In genomic region chr9:12784461-12785250, GRCh38 we compare ENCODE assay signal across 1 cellular context.
TF ChIP-seq lines count a peak whose summit lies in the region.

No MANE protein-coding gene starts in this region.

TF ChIP-seq in HepG2, 621 proteins besides CTCF, POLR2A, EP300 and RAD21 (continued from another document and continues in another):
- TF ChIP-seq ZNF678 (CRISPR knock-in tag; IDR thresholded peaks at IDR 0.05) (no peak), ZNF282 (IDR thresholded peaks at IDR 0.05; ENCODE audit: partially characterized antibody) (no peak), AKAP8 (CRISPR knock-in tag; IDR thresholded peaks at IDR 0.05) (no peak), ZNF44 (CRISPR knock-in tag; IDR thresholded peaks at IDR 0.05) (no peak), ZNF138 (CRISPR knock-in tag; IDR thresholded peaks at IDR 0.05; ENCODE audit: low read depth) (no peak), MED8 (CRISPR knock-in tag; IDR thresholded peaks at IDR 0.05; ENCODE audit: insufficient replicate concordance) (no peak), SIX4 (CRISPR knock-in tag; IDR thresholded peaks at IDR 0.05) (peak; percentile 49; the same call in 1 of the 2 replicates), ZSCAN30 (CRISPR knock-in tag; IDR thresholded peaks at IDR 0.05) (no peak), KDM3A (CRISPR knock-in tag; IDR thresholded peaks at IDR 0.05; ENCODE audit: low read depth) (peak; percentile 39; the same call in 1 of the 2 replicates), CERS6 (CRISPR knock-in tag; IDR thresholded peaks at IDR 0.05) (no peak), MAFG (CRISPR knock-in tag; IDR thresholded peaks at IDR 0.05) (peak; percentile 96), NFE2 (CRISPR knock-in tag; IDR thresholded peaks at IDR 0.05) (peak; percentile 91), ZBTB3 (CRISPR knock-in tag; IDR thresholded peaks at IDR 0.05; ENCODE audit: borderline replicate concordance, low read depth) (no peak), RXRA (CRISPR knock-in tag; IDR thresholded peaks at IDR 0.05) (peak; percentile 42; the same call in 1 of the 2 replicates), JARID2 (CRISPR knock-in tag; IDR thresholded peaks at IDR 0.05; ENCODE audit: insufficient replicate concordance) (no peak), ZNF468 (CRISPR knock-in tag; IDR thresholded peaks at IDR 0.05) (no peak), CENPX (CRISPR knock-in tag; IDR thresholded peaks at IDR 0.05) (no peak), BRF2 (CRISPR knock-in tag; IDR thresholded peaks at IDR 0.05) (no peak), HNF4A (CRISPR knock-in tag; IDR thresholded peaks at IDR 0.05) (no peak), HMGXB4 (CRISPR knock-in tag; IDR thresholded peaks at IDR 0.05; ENCODE audit: borderline replicate concordance in 1 of 2, low read depth in 1 of 2) (peak in 1 of 2 experiments; percentile 72; a peak in 1 of 4 replicates), DR1 (CRISPR knock-in tag; IDR thresholded peaks at IDR 0.05) (no peak), TGIF2 (CRISPR knock-in tag; IDR thresholded peaks at IDR 0.05) (no peak), ZNF609 (CRISPR knock-in tag; IDR thresholded peaks at IDR 0.05; ENCODE audit: borderline replicate concordance) (no peak)
- TF ChIP-seq, protein P1, sequence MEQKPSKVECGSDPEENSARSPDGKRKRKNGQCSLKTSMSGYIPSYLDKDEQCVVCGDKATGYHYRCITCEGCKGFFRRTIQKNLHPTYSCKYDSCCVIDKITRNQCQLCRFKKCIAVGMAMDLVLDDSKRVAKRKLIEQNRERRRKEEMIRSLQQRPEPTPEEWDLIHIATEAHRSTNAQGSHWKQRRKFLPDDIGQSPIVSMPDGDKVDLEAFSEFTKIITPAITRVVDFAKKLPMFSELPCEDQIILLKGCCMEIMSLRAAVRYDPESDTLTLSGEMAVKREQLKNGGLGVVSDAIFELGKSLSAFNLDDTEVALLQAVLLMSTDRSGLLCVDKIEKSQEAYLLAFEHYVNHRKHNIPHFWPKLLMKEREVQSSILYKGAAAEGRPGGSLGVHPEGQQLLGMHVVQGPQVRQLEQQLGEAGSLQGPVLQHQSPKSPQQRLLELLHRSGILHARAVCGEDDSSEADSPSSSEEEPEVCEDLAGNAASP (CRISPR knock-in tag; IDR thresholded peaks at IDR 0.05; ENCODE audit: borderline replicate concordance): no peak
- TF ChIP-seq, protein P2, sequence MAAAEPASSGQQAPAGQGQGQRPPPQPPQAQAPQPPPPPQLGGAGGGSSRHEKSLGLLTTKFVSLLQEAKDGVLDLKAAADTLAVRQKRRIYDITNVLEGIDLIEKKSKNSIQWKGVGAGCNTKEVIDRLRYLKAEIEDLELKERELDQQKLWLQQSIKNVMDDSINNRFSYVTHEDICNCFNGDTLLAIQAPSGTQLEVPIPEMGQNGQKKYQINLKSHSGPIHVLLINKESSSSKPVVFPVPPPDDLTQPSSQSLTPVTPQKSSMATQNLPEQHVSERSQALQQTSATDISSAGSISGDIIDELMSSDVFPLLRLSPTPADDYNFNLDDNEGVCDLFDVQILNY (CRISPR knock-in tag; conservative IDR thresholded peaks at IDR 0.05): no peak
- TF ChIP-seq, protein P3, sequence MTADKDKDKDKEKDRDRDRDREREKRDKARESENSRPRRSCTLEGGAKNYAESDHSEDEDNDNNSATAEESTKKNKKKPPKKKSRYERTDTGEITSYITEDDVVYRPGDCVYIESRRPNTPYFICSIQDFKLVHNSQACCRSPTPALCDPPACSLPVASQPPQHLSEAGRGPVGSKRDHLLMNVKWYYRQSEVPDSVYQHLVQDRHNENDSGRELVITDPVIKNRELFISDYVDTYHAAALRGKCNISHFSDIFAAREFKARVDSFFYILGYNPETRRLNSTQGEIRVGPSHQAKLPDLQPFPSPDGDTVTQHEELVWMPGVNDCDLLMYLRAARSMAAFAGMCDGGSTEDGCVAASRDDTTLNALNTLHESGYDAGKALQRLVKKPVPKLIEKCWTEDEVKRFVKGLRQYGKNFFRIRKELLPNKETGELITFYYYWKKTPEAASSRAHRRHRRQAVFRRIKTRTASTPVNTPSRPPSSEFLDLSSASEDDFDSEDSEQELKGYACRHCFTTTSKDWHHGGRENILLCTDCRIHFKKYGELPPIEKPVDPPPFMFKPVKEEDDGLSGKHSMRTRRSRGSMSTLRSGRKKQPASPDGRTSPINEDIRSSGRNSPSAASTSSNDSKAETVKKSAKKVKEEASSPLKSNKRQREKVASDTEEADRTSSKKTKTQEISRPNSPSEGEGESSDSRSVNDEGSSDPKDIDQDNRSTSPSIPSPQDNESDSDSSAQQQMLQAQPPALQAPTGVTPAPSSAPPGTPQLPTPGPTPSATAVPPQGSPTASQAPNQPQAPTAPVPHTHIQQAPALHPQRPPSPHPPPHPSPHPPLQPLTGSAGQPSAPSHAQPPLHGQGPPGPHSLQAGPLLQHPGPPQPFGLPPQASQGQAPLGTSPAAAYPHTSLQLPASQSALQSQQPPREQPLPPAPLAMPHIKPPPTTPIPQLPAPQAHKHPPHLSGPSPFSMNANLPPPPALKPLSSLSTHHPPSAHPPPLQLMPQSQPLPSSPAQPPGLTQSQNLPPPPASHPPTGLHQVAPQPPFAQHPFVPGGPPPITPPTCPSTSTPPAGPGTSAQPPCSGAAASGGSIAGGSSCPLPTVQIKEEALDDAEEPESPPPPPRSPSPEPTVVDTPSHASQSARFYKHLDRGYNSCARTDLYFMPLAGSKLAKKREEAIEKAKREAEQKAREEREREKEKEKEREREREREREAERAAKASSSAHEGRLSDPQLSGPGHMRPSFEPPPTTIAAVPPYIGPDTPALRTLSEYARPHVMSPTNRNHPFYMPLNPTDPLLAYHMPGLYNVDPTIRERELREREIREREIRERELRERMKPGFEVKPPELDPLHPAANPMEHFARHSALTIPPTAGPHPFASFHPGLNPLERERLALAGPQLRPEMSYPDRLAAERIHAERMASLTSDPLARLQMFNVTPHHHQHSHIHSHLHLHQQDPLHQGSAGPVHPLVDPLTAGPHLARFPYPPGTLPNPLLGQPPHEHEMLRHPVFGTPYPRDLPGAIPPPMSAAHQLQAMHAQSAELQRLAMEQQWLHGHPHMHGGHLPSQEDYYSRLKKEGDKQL (CRISPR knock-in tag; IDR thresholded peaks at IDR 0.05; ENCODE audit: low read depth): no peak
- TF ChIP-seq, protein P4, sequence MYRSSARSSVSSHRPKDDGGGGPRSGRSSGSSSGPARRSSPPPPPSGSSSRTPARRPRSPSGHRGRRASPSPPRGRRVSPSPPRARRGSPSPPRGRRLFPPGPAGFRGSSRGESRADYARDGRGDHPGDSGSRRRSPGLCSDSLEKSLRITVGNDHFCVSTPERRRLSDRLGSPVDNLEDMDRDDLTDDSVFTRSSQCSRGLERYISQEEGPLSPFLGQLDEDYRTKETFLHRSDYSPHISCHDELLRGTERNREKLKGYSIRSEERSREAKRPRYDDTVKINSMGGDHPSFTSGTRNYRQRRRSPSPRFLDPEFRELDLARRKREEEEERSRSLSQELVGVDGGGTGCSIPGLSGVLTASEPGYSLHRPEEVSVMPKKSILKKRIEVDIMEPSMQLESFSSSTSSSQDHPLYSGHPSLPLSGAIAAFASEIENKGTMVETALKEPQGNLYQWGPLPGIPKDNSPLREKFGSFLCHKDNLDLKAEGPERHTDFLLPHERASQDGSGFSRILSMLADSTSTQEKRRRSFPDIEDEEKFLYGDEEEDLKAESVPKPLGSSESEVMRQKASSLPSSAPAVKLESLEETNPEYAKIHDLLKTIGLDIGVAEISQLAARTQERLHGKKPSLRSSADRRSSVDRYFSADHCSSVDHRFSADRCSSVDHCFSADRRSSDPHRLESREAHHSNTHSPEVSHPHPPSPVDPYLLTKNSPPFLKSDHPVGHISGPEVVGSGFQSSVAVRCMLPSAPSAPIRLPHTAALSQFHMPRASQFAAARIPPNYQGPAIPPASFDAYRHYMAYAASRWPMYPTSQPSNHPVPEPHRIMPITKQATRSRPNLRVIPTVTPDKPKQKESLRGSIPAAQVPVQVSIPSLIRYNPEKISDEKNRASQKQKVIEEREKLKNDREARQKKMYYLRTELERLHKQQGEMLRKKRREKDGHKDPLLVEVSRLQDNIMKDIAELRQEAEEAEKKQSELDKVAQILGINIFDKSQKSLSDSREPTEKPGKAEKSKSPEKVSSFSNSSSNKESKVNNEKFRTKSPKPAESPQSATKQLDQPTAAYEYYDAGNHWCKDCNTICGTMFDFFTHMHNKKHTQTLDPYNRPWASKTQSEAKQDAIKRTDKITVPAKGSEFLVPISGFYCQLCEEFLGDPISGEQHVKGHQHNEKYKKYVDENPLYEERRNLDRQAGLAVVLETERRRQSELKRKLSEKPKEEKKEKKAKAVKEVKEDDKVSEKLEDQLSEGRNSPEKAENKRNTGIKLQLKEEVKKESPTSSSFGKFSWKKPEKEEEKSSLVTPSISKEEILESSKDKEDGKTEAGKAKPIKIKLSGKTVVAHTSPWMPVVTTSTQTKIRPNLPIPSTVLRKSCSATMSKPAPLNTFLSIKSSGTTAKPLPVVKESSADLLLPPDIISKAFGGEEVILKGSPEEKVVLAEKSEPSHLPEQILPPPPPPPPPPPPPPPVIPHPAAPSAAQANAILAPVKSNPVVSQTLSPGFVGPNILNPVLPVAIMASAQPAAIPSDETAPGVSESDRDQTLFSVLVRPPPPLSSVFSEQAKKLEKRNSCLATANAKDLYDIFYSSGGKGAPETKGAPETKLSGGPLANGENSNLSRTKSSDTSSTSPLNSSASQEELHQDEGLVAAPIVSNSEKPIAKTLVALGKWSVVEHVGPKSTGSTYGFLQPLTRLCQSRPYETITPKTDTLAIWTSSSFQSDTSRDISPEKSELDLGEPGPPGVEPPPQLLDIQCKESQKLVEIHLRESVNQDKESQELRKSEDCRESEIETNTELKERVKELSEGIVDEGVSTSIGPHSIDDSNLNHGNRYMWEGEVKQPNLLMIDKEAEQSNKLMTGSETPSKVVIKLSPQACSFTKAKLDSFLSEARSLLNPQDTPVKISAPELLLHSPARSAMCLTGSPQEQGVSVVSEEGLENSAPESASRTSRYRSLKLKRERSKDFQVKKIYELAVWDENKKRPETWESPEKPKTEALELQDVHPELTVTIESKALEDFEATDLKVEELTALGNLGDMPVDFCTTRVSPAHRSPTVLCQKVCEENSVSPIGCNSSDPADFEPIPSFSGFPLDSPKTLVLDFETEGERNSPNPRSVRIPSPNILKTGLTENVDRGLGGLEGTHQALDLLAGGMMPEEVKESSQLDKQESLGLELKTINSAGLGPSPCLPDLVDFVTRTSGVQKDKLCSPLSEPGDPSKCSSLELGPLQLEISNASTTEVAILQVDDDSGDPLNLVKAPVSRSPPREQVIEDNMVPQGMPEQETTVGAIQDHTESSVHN (CRISPR knock-in tag; IDR thresholded peaks at IDR 0.05): no peak
